1 cellular context compared by ENCODE assay signal in genomic region chr19:45691516-45692186, GRCh38.
A peak's percentile ranks its signal among the peaks of the same experiment; 100 is the strongest.
TF ChIP-seq lines count a peak whose summit lies in the region.

TSS of gene SNRPD2 (minus strand) at chr19:45691953. CDS start at chr19:45691888, 65 bp downstream.

TF ChIP-seq in HEK293, 187 proteins besides CTCF, POLR2A, EP300 and RAD21 (continued from another document):
- TF ChIP-seq, protein P1, sequence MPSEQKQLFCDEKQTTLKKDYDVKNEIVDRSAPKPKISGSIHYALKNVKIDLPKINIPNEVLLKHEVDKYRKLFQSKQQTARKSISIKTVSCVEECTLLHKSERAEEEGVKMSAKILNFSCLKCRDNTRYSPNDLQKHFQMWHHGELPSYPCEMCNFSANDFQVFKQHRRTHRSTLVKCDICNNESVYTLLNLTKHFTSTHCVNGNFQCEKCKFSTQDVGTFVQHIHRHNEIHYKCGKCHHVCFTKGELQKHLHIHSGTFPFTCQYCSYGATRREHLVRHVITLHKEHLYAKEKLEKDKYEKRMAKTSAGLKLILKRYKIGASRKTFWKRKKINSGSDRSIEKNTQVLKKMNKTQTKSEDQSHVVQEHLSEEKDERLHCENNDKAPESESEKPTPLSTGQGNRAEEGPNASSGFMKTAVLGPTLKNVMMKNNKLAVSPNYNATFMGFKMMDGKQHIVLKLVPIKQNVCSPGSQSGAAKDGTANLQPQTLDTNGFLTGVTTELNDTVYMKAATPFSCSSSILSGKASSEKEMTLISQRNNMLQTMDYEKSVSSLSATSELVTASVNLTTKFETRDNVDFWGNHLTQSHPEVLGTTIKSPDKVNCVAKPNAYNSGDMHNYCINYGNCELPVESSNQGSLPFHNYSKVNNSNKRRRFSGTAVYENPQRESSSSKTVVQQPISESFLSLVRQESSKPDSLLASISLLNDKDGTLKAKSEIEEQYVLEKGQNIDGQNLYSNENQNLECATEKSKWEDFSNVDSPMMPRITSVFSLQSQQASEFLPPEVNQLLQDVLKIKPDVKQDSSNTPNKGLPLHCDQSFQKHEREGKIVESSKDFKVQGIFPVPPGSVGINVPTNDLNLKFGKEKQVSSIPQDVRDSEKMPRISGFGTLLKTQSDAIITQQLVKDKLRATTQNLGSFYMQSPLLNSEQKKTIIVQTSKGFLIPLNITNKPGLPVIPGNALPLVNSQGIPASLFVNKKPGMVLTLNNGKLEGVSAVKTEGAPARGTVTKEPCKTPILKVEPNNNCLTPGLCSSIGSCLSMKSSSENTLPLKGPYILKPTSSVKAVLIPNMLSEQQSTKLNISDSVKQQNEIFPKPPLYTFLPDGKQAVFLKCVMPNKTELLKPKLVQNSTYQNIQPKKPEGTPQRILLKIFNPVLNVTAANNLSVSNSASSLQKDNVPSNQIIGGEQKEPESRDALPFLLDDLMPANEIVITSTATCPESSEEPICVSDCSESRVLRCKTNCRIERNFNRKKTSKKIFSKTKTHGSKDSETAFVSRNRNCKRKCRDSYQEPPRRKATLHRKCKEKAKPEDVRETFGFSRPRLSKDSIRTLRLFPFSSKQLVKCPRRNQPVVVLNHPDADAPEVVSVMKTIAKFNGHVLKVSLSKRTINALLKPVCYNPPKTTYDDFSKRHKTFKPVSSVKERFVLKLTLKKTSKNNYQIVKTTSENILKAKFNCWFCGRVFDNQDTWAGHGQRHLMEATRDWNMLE (tag by site-specific recombination; conservative IDR thresholded peaks at IDR 0.05; ENCODE audit: low read depth) = peak; percentile 62
- TF ChIP-seq ZFHX2 (tag by site-specific recombination; conservative IDR thresholded peaks at IDR 0.05) (peak; percentile 67), KLF17 (tag by site-specific recombination; IDR thresholded peaks at IDR 0.05) (peak; percentile 77; the same call in 1 of the 2 replicates), PRDM4 (tag by site-specific recombination; IDR thresholded peaks at IDR 0.05) (peak; percentile 40; the same call in 1 of the 2 replicates), PRDM10 (tag by site-specific recombination; IDR thresholded peaks at IDR 0.05) (no peak), ZNF76 (tag by site-specific recombination; IDR thresholded peaks at IDR 0.05; ENCODE audit: borderline replicate concordance, low read depth) (peak; percentile 56; the same call in 1 of the 2 replicates), ZSCAN4 (tag by site-specific recombination; IDR thresholded peaks at IDR 0.05) (no peak), ZBTB21 (tag by site-specific recombination; IDR thresholded peaks at IDR 0.05) (no peak), WT1 (tag by site-specific recombination; IDR thresholded peaks at IDR 0.05) (peak; percentile 58; the same call in 1 of the 2 replicates), ZNF354C (tag by site-specific recombination; IDR thresholded peaks at IDR 0.05; ENCODE audit: borderline replicate concordance, low read depth) (no peak), ZNF843 (tag by site-specific recombination; IDR thresholded peaks at IDR 0.05) (0 out of 2 replicates have a peak, but pooled peaks have one; percentile 12)
